ENCODE assay signal across 18 cellular contexts in genomic region chr9:28445211-28445610, GRCh38.
DNase-seq lines count a peak whose midpoint lies in the region; TF ChIP-seq lines count a peak whose summit lies in the region.
"Had no signal": no experiment of that assay in that cellular context is flagged by ENCODE, and none has a peak within 500 bp of the region (broad histone marks: within the 10 kb centered on the region; RNA-seq: fewer than 3 reads in every experiment).

No MANE protein-coding gene starts in this region.

- TF ChIP-seq CTCF in MCF 10A (IDR thresholded peaks at IDR 0.05; ENCODE audit: unreplicated experiment) = no peak
- no peak for TF ChIP-seq CTCF in breast epithelium (IDR thresholded peaks at IDR 0.05)
- TF ChIP-seq CTCF in epithelial cell of esophagus (IDR thresholded peaks at IDR 0.05; ENCODE audit: insufficient read depth, low read depth, low read length, missing control alignments) = no peak
- TF ChIP-seq CTCF in nephron progenitor cell (IDR thresholded peaks at IDR 0.05) = no peak
- TF ChIP-seq CTCF in testis (IDR thresholded peaks at IDR 0.05) = no peak

- POLR2A ChIA-PET in MCF 10A (lab: Yijun Ruan, JAX) = interaction anchor here (0.6 kb wide), 1 partner anchor 293 kb away, joined by 3 read pairs; no protein-coding TSS in a partner anchor

- DNase-seq in MCF 10A (ENCODE audit: unreplicated experiment) = no peak
- no peak for DNase-seq in breast epithelium (ENCODE audit: low spot score in 2 of 2)
- peak; percentile 64 for DNase-seq in epithelial cell of esophagus (ENCODE audit: low read depth)
- no peak for DNase-seq in nephron progenitor cell
- DNase-seq in testis = no peak
- DNase-seq in ureter (ENCODE audit: low spot score) = no peak
- DNase-seq: AML-193; BE2C; CD4-positive, alpha-beta T cell; CD8-positive, alpha-beta memory T cell; DMS53; DMS79 treated with DMSO at 0.1 percent for 48 hours; GF-D8; H9 had no signal

- TF ChIP-seq POLR2A in breast epithelium (IDR thresholded peaks at IDR 0.05) = no peak
- no peak for TF ChIP-seq POLR2A in testis (IDR thresholded peaks at IDR 0.05)

- H3K27ac ChIP-seq in breast epithelium = no peak overlapping the region
- no peak overlapping the region for H3K27ac ChIP-seq in testis
- H3K27ac ChIP-seq: 22Rv1; BLaER1 treated with 17β-estradiol and CSF1 and Interleukin-3, amounts not matched to agents 10 nM and 100 nM had no signal

- H3K9me3 ChIP-seq in breast epithelium (peaks cover 13 to 14% of the 10 kb centered on the region in 2 donors), testis (no peaks in the 10 kb centered on the region)
- H3K9me3 ChIP-seq: BE2C had no signal

- no peaks in the 10 kb centered on the region for H3K4me1 ChIP-seq in breast epithelium
- no peaks in the 10 kb centered on the region for H3K4me1 ChIP-seq in testis
- H3K4me1 ChIP-seq: BE2C; BLaER1 treated with 17β-estradiol and CSF1 and Interleukin-3, amounts not matched to agents 10 nM and 100 nM had no signal

- H3K36me3 ChIP-seq in breast epithelium = no peaks in the 10 kb centered on the region
- H3K36me3 ChIP-seq in testis (ENCODE audit: low read depth, missing control alignments) = no peaks in the 10 kb centered on the region
- H3K36me3 ChIP-seq: BE2C; BLaER1 treated with 17β-estradiol and CSF1 and Interleukin-3, amounts not matched to agents 10 nM and 100 nM had no signal

- H3K36me3 Mint-ChIP-seq in MCF 10A (ENCODE audit: insufficient read depth, unreplicated experiment) (no peaks in the 10 kb centered on the region), nephron progenitor cell (ENCODE audit: low read depth) (no peaks in the 10 kb centered on the region)
- H3K36me3 Mint-ChIP-seq: CD14-positive monocyte; CD8-positive, alpha-beta memory T cell had no signal

- H3K27ac Mint-ChIP-seq in MCF 10A (ENCODE audit: low read depth, unreplicated experiment) = peak overlapping the region; percentile 12
- peak overlapping the region; percentile 22 for H3K27ac Mint-ChIP-seq in nephron progenitor cell
- H3K27ac Mint-ChIP-seq: CD14-positive monocyte; CD4-positive, alpha-beta T cell; GM23338; H9 had no signal

- H3K27me3 ChIP-seq in breast epithelium = no peaks in the 10 kb centered on the region
- no peaks in the 10 kb centered on the region for H3K27me3 ChIP-seq in testis
- H3K27me3 ChIP-seq: BE2C; BLaER1 treated with 17β-estradiol and CSF1 and Interleukin-3, amounts not matched to agents 10 nM and 100 nM had no signal

- H3K9me3 Mint-ChIP-seq in MCF 10A (ENCODE audit: unreplicated experiment) (no peaks in the 10 kb centered on the region), nephron progenitor cell (no peaks in the 10 kb centered on the region)

- no peaks in the 10 kb centered on the region for H3K4me1 Mint-ChIP-seq in MCF 10A (ENCODE audit: insufficient read depth, unreplicated experiment)
- no peaks in the 10 kb centered on the region for H3K4me1 Mint-ChIP-seq in nephron progenitor cell
- H3K4me1 Mint-ChIP-seq: CD14-positive monocyte; CD8-positive, alpha-beta memory T cell; GM23338 had no signal

- H3K4me3 ChIP-seq in breast epithelium = no peak overlapping the region
- H3K4me3 ChIP-seq in epithelial cell of esophagus (ENCODE audit: low read length) = no peak overlapping the region
- no peak overlapping the region for H3K4me3 ChIP-seq in testis
- H3K4me3 ChIP-seq: BLaER1 treated with 17β-estradiol and CSF1 and Interleukin-3, amounts not matched to agents 10 nM and 100 nM; GM23338 had no signal

- no peak overlapping the region for H3K4me3 Mint-ChIP-seq in MCF 10A (ENCODE audit: unreplicated experiment)
- no peak overlapping the region for H3K4me3 Mint-ChIP-seq in nephron progenitor cell
- H3K4me3 Mint-ChIP-seq: CD14-positive monocyte; CD4-positive, alpha-beta T cell; CD8-positive, alpha-beta memory T cell; GM23338; H9 had no signal

- 96 to 100% methylated on average over 1 of the region's 1 CpG for WGBS in testis, 2 donors

- CTCF ChIA-PET in MCF 10A (lab: Yijun Ruan, JAX) = no interaction called here

- intact Hi-C loops in MCF 10A (cut with micrococcal nuclease) (no loop called here), breast epithelium (cut with DNase I; ENCODE audit: low total_unique reads) (no loop called here), testis (cut with DNase I; ENCODE audit: low total_unique reads) (no loop called here)

- H3K27me3 Mint-ChIP-seq in MCF 10A (ENCODE audit: insufficient read depth, unreplicated experiment) (no peaks in the 10 kb centered on the region), nephron progenitor cell (ENCODE audit: low read depth, poor library complexity) (no peaks in the 10 kb centered on the region)
- H3K27me3 Mint-ChIP-seq: CD4-positive, alpha-beta T cell; CD8-positive, alpha-beta memory T cell had no signal

- BruUV-seq in MCF 10A (replicated peaks; lab: Mats Ljungman, UMichigan) = no TSS peak
